Comparison of ENCODE assay signal across 22 cellular contexts in the genomic region with DNA sequence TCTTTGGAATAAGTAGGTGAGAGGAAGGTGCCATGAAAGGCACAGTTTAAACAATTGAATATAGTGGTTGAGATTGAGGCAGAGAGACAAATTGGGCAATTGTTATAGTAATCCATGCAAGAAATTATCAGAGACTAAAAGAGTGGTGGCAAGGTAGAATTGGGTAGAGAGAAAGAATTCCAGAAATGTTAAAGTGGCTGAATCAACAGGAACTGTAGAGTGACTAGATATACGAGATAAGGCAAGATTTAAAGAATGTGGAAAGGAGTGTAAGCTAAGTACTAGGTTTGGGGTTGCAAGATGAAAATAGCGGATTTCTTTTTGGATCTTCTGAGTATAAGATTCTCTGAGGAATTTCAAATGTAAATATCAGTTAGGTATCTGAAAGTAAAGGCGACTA.
DNase-seq lines count a peak whose midpoint lies in the region; ATAC-seq and TF ChIP-seq lines count a peak whose summit lies in the region.
"Had no signal": no experiment of that assay in that cellular context is flagged by ENCODE, and none has a peak within 500 bp of the region (broad histone marks: within the 10 kb centered on the region; RNA-seq: fewer than 3 reads in every experiment).

No MANE protein-coding gene starts in this region.

- H3K27ac ChIP-seq in PC-3 (ENCODE audit: low read length) (peak overlapping the region; percentile 65), coronary artery (no peak overlapping the region)
- H3K27ac ChIP-seq: 22Rv1; A549; BLaER1 treated with 17β-estradiol and CSF1 and Interleukin-3, amounts not matched to agents 10 nM and 100 nM had no signal

- TF ChIP-seq CTCF in PC-3 (conservative IDR thresholded peaks at IDR 0.05; ENCODE audit: low read depth, low read length), result no peak
- peak; percentile 8 for TF ChIP-seq CTCF in coronary artery (IDR thresholded peaks at IDR 0.05)
- TF ChIP-seq CTCF in Calu3 (IDR thresholded peaks at IDR 0.05; ENCODE audit: unreplicated experiment), result no peak

- H3K27me3 Mint-ChIP-seq in Calu3 (ENCODE audit: unreplicated experiment), result no peaks in the 10 kb centered on the region
- H3K27me3 Mint-ChIP-seq in T-cell, result no peaks in the 10 kb centered on the region
- H3K27me3 Mint-ChIP-seq: CD4-positive, alpha-beta T cell; CD8-positive, alpha-beta memory T cell had no signal

- H3K9ac ChIP-seq in PC-3 (ENCODE audit: low read length), result no peak overlapping the region
- H3K9ac ChIP-seq: BLaER1 treated with 17β-estradiol and CSF1 and Interleukin-3, amounts not matched to agents 10 nM and 100 nM had no signal

- H3K27me3 ChIP-seq in PC-3 (ENCODE audit: low read length), result no peaks in the 10 kb centered on the region
- H3K27me3 ChIP-seq: BE2C; BLaER1 treated with 17β-estradiol and CSF1 and Interleukin-3, amounts not matched to agents 10 nM and 100 nM had no signal

- H3K4me1 ChIP-seq in PC-3 (ENCODE audit: insufficient read depth, low read length), result peaks cover 26% of the 10 kb centered on the region
- H3K4me1 ChIP-seq: A549; BE2C; BLaER1 treated with 17β-estradiol and CSF1 and Interleukin-3, amounts not matched to agents 10 nM and 100 nM had no signal

- H3K4me2 ChIP-seq in PC-3 (ENCODE audit: low read length), result peak overlapping the region; percentile 39; the same call in 1 of the 2 replicates
- H3K4me2 ChIP-seq: A549; BLaER1 treated with 17β-estradiol and CSF1 and Interleukin-3, amounts not matched to agents 10 nM and 100 nM had no signal

- H3F3A ChIP-seq in PC-3 (ENCODE audit: low read length, unreplicated experiment), result no peaks in the 10 kb centered on the region

- H3K9me3 Mint-ChIP-seq in Calu3 (ENCODE audit: low read depth, unreplicated experiment) (no peaks in the 10 kb centered on the region), T-cell (peaks cover 15 to 22% (median 20%) of the 10 kb centered on the region in 3 donors)
- H3K9me3 Mint-ChIP-seq: CD4-positive, alpha-beta T cell had no signal

- H3K4me3 Mint-ChIP-seq in Calu3 (ENCODE audit: low read depth, unreplicated experiment) (no peak overlapping the region), T-cell (no peak overlapping the region)
- H3K4me3 Mint-ChIP-seq: CD14-positive monocyte; CD4-positive, alpha-beta T cell; CD8-positive, alpha-beta memory T cell had no signal

- H3K36me3 Mint-ChIP-seq in Calu3 (ENCODE audit: insufficient read depth, unreplicated experiment) (no peaks in the 10 kb centered on the region), T-cell (no peaks in the 10 kb centered on the region)
- H3K36me3 Mint-ChIP-seq: CD14-positive monocyte; CD8-positive, alpha-beta memory T cell had no signal

- peak; percentile 80 for ATAC-seq in PC-3
- ATAC-seq in T-cell (replicated peaks in 1 of 4), result no peak
- ATAC-seq: A549 had no signal

- H4K20me1 ChIP-seq in PC-3 (ENCODE audit: low read length), result no peaks in the 10 kb centered on the region
- H4K20me1 ChIP-seq: BLaER1 treated with 17β-estradiol and CSF1 and Interleukin-3, amounts not matched to agents 10 nM and 100 nM had no signal

- POLR2A ChIA-PET in PC-3 (lab: Charles Lee; ENCODE audit: unreplicated experiment) (no interaction called here), T-cell (lab: Charles Lee) (no interaction called here)

- H3K4me3 ChIP-seq in PC-3 (ENCODE audit: low read length), result no peak overlapping the region
- no peak overlapping the region for H3K4me3 ChIP-seq in coronary artery
- H3K4me3 ChIP-seq: A549; BLaER1 treated with 17β-estradiol and CSF1 and Interleukin-3, amounts not matched to agents 10 nM and 100 nM had no signal

- BruUV-seq in PC-3 (replicated peaks; lab: Mats Ljungman, UMichigan) (no TSS peak), Calu3 (replicated peaks; lab: Mats Ljungman, UMichigan) (no TSS peak)

- intact Hi-C loops in PC-3 (cut with micrococcal nuclease) (no loop called here), Calu3 (cut with micrococcal nuclease; ENCODE audit: unreplicated experiment) (no loop called here)

- H2AFZ ChIP-seq in PC-3 (ENCODE audit: low read length), result peak overlapping the region; percentile 42; the same call in 1 of the 2 replicates

- H3K27ac Mint-ChIP-seq in Calu3 (ENCODE audit: unreplicated experiment) (no peak overlapping the region), T-cell (no peak overlapping the region)
- H3K27ac Mint-ChIP-seq: CD14-positive monocyte; CD4-positive, alpha-beta T cell; CD8-positive, alpha-beta memory T cell had no signal

- H3K9me3 ChIP-seq in PC-3 (ENCODE audit: low read length), result no peaks in the 10 kb centered on the region
- H3K9me3 ChIP-seq: A549; BE2C; BLaER1 treated with 17β-estradiol and CSF1 and Interleukin-3, amounts not matched to agents 10 nM and 100 nM had no signal

- H3K4me1 Mint-ChIP-seq in Calu3 (ENCODE audit: low read depth, unreplicated experiment), result no peaks in the 10 kb centered on the region
- H3K4me1 Mint-ChIP-seq in T-cell, result no peaks in the 10 kb centered on the region
- H3K4me1 Mint-ChIP-seq: CD14-positive monocyte; CD8-positive, alpha-beta memory T cell had no signal

- CTCF ChIA-PET in PC-3 (lab: Charles Lee), result no interaction called here
- CTCF ChIA-PET in Calu3 (lab: Charles Lee), result no interaction called here
- CTCF ChIA-PET in T-cell (lab: Charles Lee), result no interaction called here

- no peaks in the 10 kb centered on the region for H3K79me2 ChIP-seq in PC-3 (ENCODE audit: low read length)

- DNase-seq in A172 (ENCODE audit: low spot score) (peak; percentile 8), HT1080 (ENCODE audit: low read depth) (peak; percentile 1), PC-3 (peak; percentile 51), coronary artery (ENCODE audit: low spot score) (no peak), Calu3 (no peak), mesenteric fat pad (ENCODE audit: low spot score) (no peak), SHP77 (lab: John Stamatoyannopoulos, UW) (no peak), T-cell (no peak)
- DNase-seq: ACHN; AML-193; BE2C; CD4-positive, alpha-beta T cell; CD8-positive, alpha-beta memory T cell; DMS53; DMS79 treated with DMSO at 0.1 percent for 48 hours; GF-D8; H7; HCEC 1CT had no signal

- no peaks in the 10 kb centered on the region for H3K9me2 ChIP-seq in PC-3 (replicated peaks; ENCODE audit: low read length)

- H3K36me3 ChIP-seq in PC-3 (ENCODE audit: low read depth, low read length), result no peaks in the 10 kb centered on the region
- H3K36me3 ChIP-seq: BE2C; BLaER1 treated with 17β-estradiol and CSF1 and Interleukin-3, amounts not matched to agents 10 nM and 100 nM had no signal

Comparison
In these comparisons a context has a peak if more than half of its experiments do, and no peak if none do; other contexts are left out.
1. DNase-seq: peak in A172 (single experiment), HT1080 (single experiment) and PC-3 (single experiment); none in coronary artery (single experiment), Calu3 (single experiment), mesenteric fat pad (single experiment), SHP77 (0 of 2) and T-cell (0 of 34).